33 cellular contexts compared by ENCODE assay signal in the genomic region with DNA sequence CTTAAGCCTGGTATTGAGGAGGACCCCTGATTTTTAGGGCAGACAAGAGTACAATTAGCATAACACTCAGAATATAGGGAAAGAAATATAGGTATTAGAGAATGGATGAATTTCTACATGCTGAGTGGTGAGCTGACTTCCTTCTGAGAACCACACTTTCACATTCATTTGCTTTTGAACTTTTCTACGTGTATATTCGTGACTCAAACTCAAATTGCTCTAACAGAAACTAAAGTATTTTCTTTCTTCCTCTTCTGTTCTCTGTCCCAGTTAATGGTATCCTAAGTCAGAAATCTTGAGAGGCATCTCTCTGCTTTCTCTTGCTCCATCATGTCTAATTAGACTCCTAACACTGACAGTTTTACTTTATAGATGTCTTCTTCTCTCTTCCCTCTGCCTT.
DNase-seq lines count a peak whose midpoint lies in the region; ATAC-seq, FAIRE-seq and TF ChIP-seq lines count a peak whose summit lies in the region.
"Had no signal": no experiment of that assay in that cellular context is flagged by ENCODE, and none has a peak within 500 bp of the region (broad histone marks: within the 10 kb centered on the region; RNA-seq: fewer than 3 reads in every experiment).

No MANE protein-coding gene starts in this region.

- intact Hi-C loops in left cardiac atrium (cut with DNase I): no loop called here

- ATAC-seq in GM19395 (IDR thresholded peaks at IDR 0.05; ENCODE audit: unreplicated experiment) (peak; percentile 86), HG02973 (IDR thresholded peaks at IDR 0.05; ENCODE audit: unreplicated experiment) (peak; percentile 84), left cardiac atrium (no peak)
- ATAC-seq: activated naive CD4-positive, alpha-beta T cell treated with anti-CD3 and anti-CD28 coated beads, Interleukin-2, amount 50 U/mL, for 72 hours; foreskin keratinocyte; HepG2; natural killer cell; stimulated activated naive CD8-positive, alpha-beta T cell treated with anti-CD3 and anti-CD28 coated beads, Interleukin-15, Interleukin-2, amounts not matched to agents 100 U/mL and 50 U/mL, for 24 hours; T-helper 17 cell had no signal

- no peak overlapping the region for H2BK5ac ChIP-seq in H1 (ENCODE audit: low read depth, low read length)

- H2BK12ac ChIP-seq in H1 (ENCODE audit: low read depth, low read length): no peak overlapping the region

- H3K56ac ChIP-seq in H1 (replicated peaks; ENCODE audit: insufficient read length, low read depth, low read length): no peak overlapping the region

- H3K27ac ChIP-seq in H1 (ENCODE audit: low read depth, low read length) (no peak overlapping the region), substantia nigra (ENCODE audit: low read depth, low read length, poor library complexity, severe bottlenecking) (no peak overlapping the region)
- H3K27ac ChIP-seq: 22Rv1, foreskin keratinocyte, HL-60, left ventricle myocardium inferior, Peyer's patch, SJSA1, spleen, tibial nerve, WERI-Rb-1 had no signal

- H3K9me3 ChIP-seq in H1 (ENCODE audit: insufficient read depth in 2 of 2, low read depth in 1 of 2, low read length in 1 of 2): no peaks in the 10 kb centered on the region
- H3K9me3 ChIP-seq: left ventricle myocardium inferior, Peyer's patch, SJSA1, tibial nerve had no signal

- no peaks in the 10 kb centered on the region for H3K79me2 ChIP-seq in H1 (ENCODE audit: control insufficient read depth in 1 of 2, insufficient read depth in 2 of 2, low read length in 2 of 2)

- CTCF ChIA-PET in H1 (lab: Charles Lee; ENCODE audit: partially characterized antibody): no interaction called here

- no peak overlapping the region for H3K9ac ChIP-seq in H1 (replicated peaks in 1 of 4; ENCODE audit: extremely low read depth in 1 of 4, low read depth in 3 of 4, low read length in 3 of 4)

- H4K8ac ChIP-seq in H1 (ENCODE audit: extremely low read depth, insufficient read depth, low read length): no peak overlapping the region

- H3K23me2 ChIP-seq in H1 (ENCODE audit: low read depth, low read length): no peaks in the 10 kb centered on the region

- FAIRE-seq in H1 (lab: Jason Lieb, UNC): peak; percentile 19
- FAIRE-seq: HepG2 had no signal

- no peaks in the 10 kb centered on the region for H3K36me3 ChIP-seq in H1 (ENCODE audit: control insufficient read depth in 2 of 4, insufficient read depth in 4 of 4, low read length in 3 of 4)
- H3K36me3 ChIP-seq: left ventricle myocardium inferior, Peyer's patch, SJSA1, spleen, tibial nerve, WERI-Rb-1 had no signal

- TF ChIP-seq POLR2A in H1 (IDR thresholded peaks at IDR 0.05; ENCODE audit: control extremely low read depth in 1 of 2, low read depth in 2 of 2, low read length in 2 of 2): no peak

- H4K91ac ChIP-seq in H1 (replicated peaks; ENCODE audit: insufficient read length, low read length): no peak overlapping the region

- no peaks in the 10 kb centered on the region for H3K79me1 ChIP-seq in H1 (ENCODE audit: low read depth, low read length)

- no peak overlapping the region for H3K14ac ChIP-seq in H1 (ENCODE audit: insufficient read length)

- no peak overlapping the region for H2AFZ ChIP-seq in H1 (ENCODE audit: low read length)

- H2BK15ac ChIP-seq in H1 (ENCODE audit: low read length): no peak overlapping the region

- no peak overlapping the region for H3K23ac ChIP-seq in H1 (ENCODE audit: insufficient read length)

- H3K27me3 ChIP-seq in H1 (replicated peaks in 1 of 4; ENCODE audit: control insufficient read depth in 3 of 4, extremely low read depth in 1 of 4, insufficient read depth in 3 of 4, low read length in 3 of 4): no peaks in the 10 kb centered on the region
- H3K27me3 ChIP-seq: foreskin keratinocyte, Peyer's patch, SJSA1, tibial nerve had no signal

- H2BK20ac ChIP-seq in H1 (ENCODE audit: low read length): no peak overlapping the region

- TF ChIP-seq RAD21 in H1 (IDR thresholded peaks at IDR 0.05 in 1 of 2, conservative IDR thresholded peaks at IDR 0.05 in 1 of 2; ENCODE audit: low read depth in 2 of 2, low read length in 2 of 2): no peak

- POLR2A ChIA-PET in H1 (lab: Charles Lee; ENCODE audit: partially characterized antibody): no interaction called here

- H4K20me1 ChIP-seq in H1 (replicated peaks in 1 of 2; ENCODE audit: control insufficient read depth in 1 of 2, insufficient read depth in 2 of 2, low read length in 2 of 2): no peaks in the 10 kb centered on the region

- DNase-seq in NOMO-1 treated with DMSO at 0.1 percent for 48 hours (lab: John Stamatoyannopoulos, UW; ENCODE audit: unreplicated experiment): peak; percentile 22
- DNase-seq in NOMO-1 treated with dmso at 0.1 percent for 144 hours (lab: John Stamatoyannopoulos, UW; ENCODE audit: unreplicated experiment): no peak
- no peak for DNase-seq in H1 (ENCODE audit: low read depth in 1 of 2, low spot score in 2 of 2)
- DNase-seq in substantia nigra (lab: John Stamatoyannopoulos, UW): no peak
- no peak for DNase-seq in NCI-H2081 (lab: John Stamatoyannopoulos, UW)
- no peak for DNase-seq in left cardiac atrium
- DNase-seq: activated CD4-positive, alpha-beta T cell treated with anti-CD3 and anti-CD28 coated beads, Interleukin-2, amount 10 ng/mL, durations not matched to agents 7 days and 5 days; CD4-positive, alpha-beta memory T cell; DMS 273 treated with DMSO at 0.1 percent for 48 hours; effector memory CD4-positive, alpha-beta T cell; foreskin keratinocyte; GOT3; immature natural killer cell; left ventricle myocardium inferior; natural killer cell; NCI-H1105; NCI-H2081 treated with DMSO at 0.1 percent for 48 hours; NCI-H446 treated with DMSO at 0.1 percent for 48 hours; Peyer's patch; retina; spleen; stimulated activated CD4-positive, alpha-beta T cell treated with anti-CD3 and anti-CD28 coated beads, Interleukin-4, amount 100 ng/mL, for 1 hour; stimulated activated naive CD8-positive, alpha-beta T cell treated with anti-CD3 and anti-CD28 coated beads, Interleukin-15, Interleukin-2, amounts not matched to agents 100 U/mL and 50 U/mL, for 24 hours; T-helper 17 cell; WERI-Rb-1 had no signal

- TF ChIP-seq CTCF in H1 (IDR thresholded peaks at IDR 0.05; ENCODE audit: control extremely low read depth in 1 of 3, insufficient read depth in 1 of 3, low read depth in 1 of 3, low read length in 3 of 3): no peak

- no peaks in the 10 kb centered on the region for H3K4me1 ChIP-seq in H1 (replicated peaks in 1 of 4; ENCODE audit: control insufficient read depth in 3 of 4, insufficient read depth in 4 of 4, low read length in 3 of 4)
- H3K4me1 ChIP-seq: foreskin keratinocyte, left ventricle myocardium inferior, Peyer's patch, SJSA1, spleen, tibial nerve had no signal

- H3K18ac ChIP-seq in H1 (ENCODE audit: extremely low read depth, low read length): no peak overlapping the region

- no peak overlapping the region for H2AK5ac ChIP-seq in H1 (ENCODE audit: low read depth, low read length)

- no peak overlapping the region for H4K5ac ChIP-seq in H1 (ENCODE audit: insufficient read length, low read depth, low read length)

- WGBS in H1 (ENCODE audit: extremely low coverage in 1 of 2, insufficient coverage in 1 of 2, insufficient read length in 1 of 2, insufficient replicate concordance in 2 of 2, low coverage in 1 of 2, low lambda C conversion rate in 2 of 2, missing lambda C conversion rate in 1 of 2), 2 experiments: 87% methylated on average over 2 of the region's 2 CpGs; no CpG with 5 or more reads in 1 of the 2 experiments

- H3K4me2 ChIP-seq in H1 (ENCODE audit: insufficient read depth in 1 of 2, low read depth in 2 of 2, low read length in 2 of 2): no peak overlapping the region

- H3K4me3 ChIP-seq in H1 (ENCODE audit: extremely low read depth in 1 of 4, insufficient read depth in 2 of 4, low read depth in 3 of 4, low read length in 4 of 4): no peak overlapping the region
- H3K4me3 ChIP-seq: left ventricle myocardium inferior, Peyer's patch, SJSA1, spleen, tibial nerve had no signal

- no peak overlapping the region for H3K4ac ChIP-seq in H1 (replicated peaks; ENCODE audit: insufficient read length, low read depth, low read length)

- H2BK120ac ChIP-seq in H1 (replicated peaks; ENCODE audit: low read depth, low read length): no peak overlapping the region

- TF ChIP-seq EP300 in H1 (IDR thresholded peaks at IDR 0.05; ENCODE audit: borderline replicate concordance in 1 of 2, low read depth in 2 of 2, low read length in 2 of 2): no peak

TF ChIP-seq in H1, 55 proteins besides CTCF, POLR2A, EP300 and RAD21:
- TF ChIP-seq, protein P1, sequence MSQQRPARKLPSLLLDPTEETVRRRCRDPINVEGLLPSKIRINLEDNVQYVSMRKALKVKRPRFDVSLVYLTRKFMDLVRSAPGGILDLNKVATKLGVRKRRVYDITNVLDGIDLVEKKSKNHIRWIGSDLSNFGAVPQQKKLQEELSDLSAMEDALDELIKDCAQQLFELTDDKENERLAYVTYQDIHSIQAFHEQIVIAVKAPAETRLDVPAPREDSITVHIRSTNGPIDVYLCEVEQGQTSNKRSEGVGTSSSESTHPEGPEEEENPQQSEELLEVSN (IDR thresholded peaks at IDR 0.05): no peak
- no peak for TF ChIP-seq RXRA (IDR thresholded peaks at IDR 0.05; ENCODE audit: insufficient read depth, low read depth, low read length)
- no peak for TF ChIP-seq GTF2F1 (IDR thresholded peaks at IDR 0.05; ENCODE audit: borderline replicate concordance, low read depth, low read length)
- TF ChIP-seq JUND (IDR thresholded peaks at IDR 0.05; ENCODE audit: low read length): no peak
- no peak for TF ChIP-seq EZH2 (IDR thresholded peaks at IDR 0.05; ENCODE audit: low read depth, low read length, severe bottlenecking)
- no peak for TF ChIP-seq CEBPB (IDR thresholded peaks at IDR 0.05; ENCODE audit: low read depth, low read length)
- TF ChIP-seq KDM5A (IDR thresholded peaks at IDR 0.05; ENCODE audit: low read length): no peak
- no peak for TF ChIP-seq SP1 (IDR thresholded peaks at IDR 0.05; ENCODE audit: low read depth, low read length)
- TF ChIP-seq CHD1 (IDR thresholded peaks at IDR 0.05; ENCODE audit: low read depth, low read length): no peak
- TF ChIP-seq SP2 (IDR thresholded peaks at IDR 0.05; ENCODE audit: low read length): no peak
- no peak for TF ChIP-seq HDAC6 (IDR thresholded peaks at IDR 0.05; ENCODE audit: low read depth, low read length)
- TF ChIP-seq SUZ12 (IDR thresholded peaks at IDR 0.05; ENCODE audit: low read length): no peak
- no peak for TF ChIP-seq RFX5 (IDR thresholded peaks at IDR 0.05; ENCODE audit: borderline replicate concordance, low read depth, low read length)
- no peak for TF ChIP-seq CBX5 (IDR thresholded peaks at IDR 0.05; ENCODE audit: low read depth, low read length)
- TF ChIP-seq TCF12 (IDR thresholded peaks at IDR 0.05; ENCODE audit: low read depth, low read length): no peak
- TF ChIP-seq POU5F1 (IDR thresholded peaks at IDR 0.05; ENCODE audit: low read depth, low read length): no peak
- no peak for TF ChIP-seq CHD2 (IDR thresholded peaks at IDR 0.05; ENCODE audit: low read length)

Comparison
In these comparisons a context has a peak if more than half of its experiments do, and no peak if none do; other contexts are left out.
1. ATAC-seq: peak in GM19395 (single experiment) and HG02973 (single experiment); none in left cardiac atrium (0 of 2).